8 cellular contexts compared by ENCODE assay signal in the genomic region with DNA sequence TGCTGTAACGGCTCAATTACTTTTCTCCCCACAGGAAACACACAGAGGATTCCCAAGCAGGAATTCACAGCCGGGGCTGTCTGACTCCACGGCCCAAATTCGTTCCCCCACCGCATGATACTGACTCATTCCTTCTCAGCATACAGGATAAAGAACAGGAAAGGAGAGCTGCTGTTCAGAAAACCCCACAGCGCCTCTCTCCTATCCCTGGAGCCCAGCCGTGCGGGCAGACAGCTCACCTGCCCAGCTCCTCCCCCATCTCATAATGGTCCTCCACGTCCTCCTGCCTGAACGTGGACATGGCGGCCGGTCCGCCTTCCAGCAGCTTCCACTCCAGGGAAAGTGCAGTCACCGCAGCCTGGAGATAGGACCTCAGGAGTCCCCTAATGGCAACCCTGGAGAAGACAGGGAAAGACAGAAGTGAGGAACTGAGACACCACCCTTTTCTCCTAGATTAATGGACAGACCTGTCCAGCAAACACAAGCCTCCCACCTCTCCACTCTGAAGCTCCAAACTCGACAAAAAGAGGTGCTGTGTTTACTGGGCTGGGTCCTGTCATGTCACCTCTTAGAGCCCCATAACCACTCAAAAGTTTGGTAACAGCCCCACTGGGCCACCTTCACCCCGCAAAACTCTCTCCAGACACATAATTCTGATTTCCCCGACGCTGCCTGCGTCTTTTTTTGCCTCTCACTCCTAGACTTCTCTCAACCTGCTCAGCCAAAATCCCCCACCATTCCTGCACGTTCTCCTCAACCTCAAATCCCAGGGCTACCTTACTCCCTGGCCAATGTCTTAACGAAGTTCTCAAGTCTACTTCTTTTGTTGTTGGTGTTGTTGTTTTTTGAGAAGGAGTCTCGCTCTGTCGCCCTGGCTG. TPM values are rescaled to one million over a fixed set of nuclear protein-coding genes. Genes with fewer than 3 reads are reported as not detected.
A peak's percentile ranks its signal among the peaks of the same experiment; 100 is the strongest.
DNase-seq lines count a peak whose midpoint lies in the region; ATAC-seq and TF ChIP-seq lines count a peak whose summit lies in the region.

No MANE protein-coding gene starts in this region.

- H3K9ac ChIP-seq in iPS-15b (ENCODE audit: low read depth, low read length): peak overlapping the region; percentile 81

- H3K27me3 ChIP-seq in adrenal gland: no peaks in the 10 kb centered on the region
- H3K27me3 ChIP-seq in iPS-15b (ENCODE audit: control insufficient read depth, insufficient read depth, low read length): no peaks in the 10 kb centered on the region

- H3K36me3 Mint-ChIP-seq in stimulated activated effector memory CD8-positive, alpha-beta T cell treated with anti-CD3 and anti-CD28 coated beads, Interleukin-12 subunit alpha, Interleukin-12 subunit beta, amount 100 ng/mL, for 72 hours: peaks cover 74% of the 10 kb centered on the region

- peaks cover 0 to 42% of the 10 kb centered on the region in 2 donors for H3K36me3 ChIP-seq in adrenal gland (replicated peaks in 1 of 2)
- peaks cover 33% of the 10 kb centered on the region for H3K36me3 ChIP-seq in iPS-15b (ENCODE audit: control insufficient read depth, insufficient read depth, low read length)

- H3K9me3 ChIP-seq in adrenal gland (replicated peaks in 1 of 3): no peaks in the 10 kb centered on the region
- H3K9me3 ChIP-seq in iPS-15b (ENCODE audit: control insufficient read depth, insufficient read depth, low read length): no peaks in the 10 kb centered on the region

- peak overlapping the region; percentile 91 for H3K4me3 Mint-ChIP-seq in stimulated activated effector memory CD8-positive, alpha-beta T cell treated with anti-CD3 and anti-CD28 coated beads, Interleukin-12 subunit alpha, Interleukin-12 subunit beta, amount 100 ng/mL, for 72 hours

- DNase-seq in AG09309 (ENCODE audit: low read depth): peak; percentile 49
- peak; percentile 89 for DNase-seq in HS-5 (ENCODE audit: low read depth)
- DNase-seq in adrenal gland: no peak
- no peak for DNase-seq in stimulated activated effector memory CD8-positive, alpha-beta T cell treated with anti-CD3 and anti-CD28 coated beads, Interleukin-12 subunit alpha, Interleukin-12 subunit beta, amount 100 ng/mL, for 72 hours (ENCODE audit: low spot score in 2 of 2)
- DNase-seq in superior temporal gyrus (ENCODE audit: extremely low spot score): no peak
- no peak for DNase-seq in NCI-H345 (lab: John Stamatoyannopoulos, UW)

- peak overlapping the region in 4 of 5 donors; percentile 10 to 95 (median 84) for H3K27ac ChIP-seq in adrenal gland

- intact Hi-C loops in adrenal gland (cut with DNase I): no loop called here

- H3K4me1 ChIP-seq in adrenal gland (replicated peaks in 1 of 2) (peaks cover 9 to 26% of the 10 kb centered on the region in 2 donors), iPS-15b (ENCODE audit: control insufficient read depth, insufficient read depth, low read length) (peaks cover 8% of the 10 kb centered on the region)

- WGBS in adrenal gland, 4 donors: 34 to 39% (median 37%) methylated on average over 23 of the region's 23 CpGs

- TF ChIP-seq POLR2A in adrenal gland (IDR thresholded peaks at IDR 0.05): peak in 1 of 2 donors; percentile 15

- H3K4me3 ChIP-seq in AG09309 (ENCODE audit: control insufficient read depth, low read depth, low read length) (peak overlapping the region; percentile 93), adrenal gland (peak overlapping the region in 2 of 4 donors; percentile 96 to 100), iPS-15b (ENCODE audit: low read depth, low read length) (peak overlapping the region; percentile 89)

- peaks cover 29% of the 10 kb centered on the region for H3K4me1 Mint-ChIP-seq in stimulated activated effector memory CD8-positive, alpha-beta T cell treated with anti-CD3 and anti-CD28 coated beads, Interleukin-12 subunit alpha, Interleukin-12 subunit beta, amount 100 ng/mL, for 72 hours

- no peaks in the 10 kb centered on the region for H3K9me3 Mint-ChIP-seq in stimulated activated effector memory CD8-positive, alpha-beta T cell treated with anti-CD3 and anti-CD28 coated beads, Interleukin-12 subunit alpha, Interleukin-12 subunit beta, amount 100 ng/mL, for 72 hours

- peak overlapping the region; percentile 90 for H3K27ac Mint-ChIP-seq in stimulated activated effector memory CD8-positive, alpha-beta T cell treated with anti-CD3 and anti-CD28 coated beads, Interleukin-12 subunit alpha, Interleukin-12 subunit beta, amount 100 ng/mL, for 72 hours

- TF ChIP-seq CTCF in AG09309 (IDR thresholded peaks at IDR 0.05; ENCODE audit: control insufficient read depth, insufficient read depth, low read depth, low read length, missing control alignments) (peak; percentile 42), adrenal gland (IDR thresholded peaks at IDR 0.05) (peak in 1 of 6 experiments; percentile 6)

- no peak for ATAC-seq in stimulated activated effector memory CD8-positive, alpha-beta T cell treated with anti-CD3 and anti-CD28 coated beads, Interleukin-12 subunit alpha, Interleukin-12 subunit beta, amount 100 ng/mL, for 72 hours
- no peak for ATAC-seq in GM19467 (IDR thresholded peaks at IDR 0.05; ENCODE audit: unreplicated experiment)

RNA-seq across cellular contexts. Expression of a gene that starts 1.2 kb away (rescaled TPM):
- 10 to 100 TPM; 27.2 to 83.2 (median 43.3) TPM for total RNA-seq in adrenal gland
- polyA plus RNA-seq in adrenal gland: 10 to 100 TPM; 17.6 to 79.0 (median 44.0) TPM

RNA-seq across cellular contexts. Expression of a gene that starts 15.6 kb away (rescaled TPM):
- 1,000 to 10,000 TPM; 1,603 to 3,482 (median 2,345) TPM for total RNA-seq in adrenal gland
- polyA plus RNA-seq in adrenal gland: 1,000 to 10,000 TPM in 2 of 3 donors, 100 to 1,000 TPM in 1; 752 to 2,793 (median 1,120) TPM

RNA-seq across cellular contexts. Expression of a gene that starts 36.8 kb away (rescaled TPM):
- total RNA-seq in adrenal gland: 1 to 10 TPM in 3 of 8 donors, under 1 TPM in 1, not detected in 4; 0.36 to 3.8 (median 1.8) TPM
- 1 to 10 TPM; 1.3 to 2.3 (median 1.8) TPM for polyA plus RNA-seq in adrenal gland

RNA-seq across cellular contexts. Expression of a gene that starts 37.9 kb away (rescaled TPM):
- 10 to 100 TPM; 16.6 to 40.7 (median 28.6) TPM for total RNA-seq in adrenal gland
- polyA plus RNA-seq in adrenal gland: 10 to 100 TPM; 13.7 to 22.3 (median 21.2) TPM

Comparison
In these comparisons a context has a peak if more than half of its experiments do, and no peak if none do; other contexts are left out.
1. DNase-seq: peak in AG09309 (single experiment) and HS-5 (single experiment); none in adrenal gland (0 of 7), stimulated activated effector memory CD8-positive, alpha-beta T cell treated with anti-CD3 and anti-CD28 coated beads, Interleukin-12 subunit alpha, Interleukin-12 subunit beta, amount 100 ng/mL, for 72 hours (0 of 2), superior temporal gyrus (single experiment) and NCI-H345 (single experiment).